9 cellular contexts compared by ENCODE assay signal in genomic region chr14:59123975-59124374, GRCh38.
DNase-seq lines count a peak whose midpoint lies in the region; ATAC-seq, FAIRE-seq and TF ChIP-seq lines count a peak whose summit lies in the region.
"Had no signal": no experiment of that assay in that cellular context is flagged by ENCODE, and none has a peak within 500 bp of the region (broad histone marks: within the 10 kb centered on the region; RNA-seq: fewer than 3 reads in every experiment).

No MANE protein-coding gene starts in this region.

- no peak overlapping the region for H2AK5ac ChIP-seq in mesenchymal stem cell (ENCODE audit: low read length, severe bottlenecking)

- no peak overlapping the region for H2BK120ac ChIP-seq in mesenchymal stem cell (ENCODE audit: low read depth, low read length)

- peaks cover 6% of the 10 kb centered on the region for H3K4me1 Mint-ChIP-seq in astrocyte (ENCODE audit: low read depth, unreplicated experiment)
- no peaks in the 10 kb centered on the region for H3K4me1 Mint-ChIP-seq in activated CD4-positive, alpha-beta T cell treated with anti-CD3 and anti-CD28 coated beads, Interleukin-2, amount 10 ng/mL, durations not matched to agents 7 days and 5 days

- H3K4me3 Mint-ChIP-seq in astrocyte (ENCODE audit: unreplicated experiment): no peak overlapping the region
- no peak overlapping the region for H3K4me3 Mint-ChIP-seq in activated CD4-positive, alpha-beta T cell treated with anti-CD3 and anti-CD28 coated beads, Interleukin-2, amount 10 ng/mL, durations not matched to agents 7 days and 5 days

- no peak for TF ChIP-seq POLR2A in stomach (IDR thresholded peaks at IDR 0.05)

- H3K27me3 Mint-ChIP-seq in astrocyte (ENCODE audit: low read depth, unreplicated experiment): no peaks in the 10 kb centered on the region
- H3K27me3 Mint-ChIP-seq in activated CD4-positive, alpha-beta T cell treated with anti-CD3 and anti-CD28 coated beads, Interleukin-2, amount 10 ng/mL, durations not matched to agents 7 days and 5 days: peaks cover 32% of the 10 kb centered on the region

- no peaks in the 10 kb centered on the region for H3K36me3 ChIP-seq in astrocyte (ENCODE audit: insufficient read depth, low read length)
- H3K36me3 ChIP-seq in mesenchymal stem cell (ENCODE audit: control insufficient read depth in 1 of 2, insufficient read depth in 2 of 2, low read depth in 1 of 2, low read length in 2 of 2): no peaks in the 10 kb centered on the region
- no peaks in the 10 kb centered on the region for H3K36me3 ChIP-seq in stomach

- ATAC-seq in GM18498 (IDR thresholded peaks at IDR 0.05; ENCODE audit: unreplicated experiment): no peak

- no peak overlapping the region for H2BK12ac ChIP-seq in mesenchymal stem cell (ENCODE audit: low read length in 2 of 2)

- H2BK5ac ChIP-seq in mesenchymal stem cell (ENCODE audit: low read depth, low read length, poor library complexity, severe bottlenecking): no peak overlapping the region

- H3K4me2 ChIP-seq in astrocyte (ENCODE audit: low read length): no peak overlapping the region
- no peak overlapping the region for H3K4me2 ChIP-seq in mesenchymal stem cell (ENCODE audit: low read length, poor library complexity, severe bottlenecking)

- H3K4ac ChIP-seq in mesenchymal stem cell (ENCODE audit: low read depth in 1 of 2, low read length in 2 of 2): no peak overlapping the region

- no peak overlapping the region for H3K27ac Mint-ChIP-seq in astrocyte (ENCODE audit: unreplicated experiment)
- H3K27ac Mint-ChIP-seq in activated CD4-positive, alpha-beta T cell treated with anti-CD3 and anti-CD28 coated beads, Interleukin-2, amount 10 ng/mL, durations not matched to agents 7 days and 5 days: no peak overlapping the region

- FAIRE-seq in astrocyte (lab: Jason Lieb, UNC): peak; percentile 68

- no peaks in the 10 kb centered on the region for H3K9me3 Mint-ChIP-seq in astrocyte (ENCODE audit: unreplicated experiment)
- H3K9me3 Mint-ChIP-seq in activated CD4-positive, alpha-beta T cell treated with anti-CD3 and anti-CD28 coated beads, Interleukin-2, amount 10 ng/mL, durations not matched to agents 7 days and 5 days: no peaks in the 10 kb centered on the region

- no peaks in the 10 kb centered on the region for H3K27me3 ChIP-seq in astrocyte (ENCODE audit: insufficient read depth, low read length)
- H3K27me3 ChIP-seq in mesenchymal stem cell (ENCODE audit: control insufficient read depth in 1 of 2, insufficient read depth in 1 of 2, low read length in 2 of 2): peaks cover 0 to 24% of the 10 kb centered on the region in 2 experiments
- H3K27me3 ChIP-seq in stomach: no peaks in the 10 kb centered on the region

- H3K4me3 ChIP-seq in astrocyte (ENCODE audit: insufficient read depth, low read depth, low read length): no peak overlapping the region
- H3K4me3 ChIP-seq in mesenchymal stem cell (ENCODE audit: insufficient read depth in 1 of 2, low read depth in 1 of 2, low read length in 2 of 2): no peak overlapping the region
- H3K4me3 ChIP-seq in stomach: no peak overlapping the region

- no peaks in the 10 kb centered on the region for H3K9me3 ChIP-seq in astrocyte (ENCODE audit: insufficient read depth, low read depth, low read length)
- no peaks in the 10 kb centered on the region for H3K9me3 ChIP-seq in mesenchymal stem cell (ENCODE audit: control insufficient read depth, low read length)
- H3K9me3 ChIP-seq in stomach: no peaks in the 10 kb centered on the region

- H3K79me1 ChIP-seq in mesenchymal stem cell (replicated peaks; ENCODE audit: low read length, poor library complexity, severe bottlenecking): no peaks in the 10 kb centered on the region

- H3K9ac ChIP-seq in astrocyte (ENCODE audit: low read length) (no peak overlapping the region), mesenchymal stem cell (ENCODE audit: low read length) (no peak overlapping the region)

- intact Hi-C loops in stomach (cut with DNase I; ENCODE audit: low total_unique reads): no loop called here

- TF ChIP-seq CTCF in astrocyte (IDR thresholded peaks at IDR 0.05; ENCODE audit: insufficient read depth, low read depth, low read length): peak; percentile 28
- no peak for TF ChIP-seq CTCF in stomach (IDR thresholded peaks at IDR 0.05)

- no peak for TF ChIP-seq EP300 in stomach (IDR thresholded peaks at IDR 0.05)

- no peak overlapping the region for H2BK15ac ChIP-seq in mesenchymal stem cell (ENCODE audit: low read depth, poor library complexity, severe bottlenecking)

- H3K4me1 ChIP-seq in astrocyte (ENCODE audit: insufficient read depth, low read length) (no peaks in the 10 kb centered on the region), mesenchymal stem cell (ENCODE audit: control insufficient read depth, insufficient read depth, low read depth, low read length) (no peaks in the 10 kb centered on the region), stomach (no peaks in the 10 kb centered on the region)

- peak; percentile 79 for DNase-seq in DMS79 treated with DMSO at 0.1 percent for 48 hours (lab: John Stamatoyannopoulos, UW)
- peak; percentile 46 to 72 for DNase-seq in Kasumi-1 (lab: John Stamatoyannopoulos, UW)
- DNase-seq in astrocyte (ENCODE audit: low read depth): no peak
- DNase-seq in mesenchymal stem cell: peak; percentile 33
- no peak for DNase-seq in stomach
- no peak for DNase-seq in anterior cingulate cortex (lab: John Stamatoyannopoulos, UW)
- no peak for DNase-seq in activated CD4-positive, alpha-beta T cell treated with anti-CD3 and anti-CD28 coated beads, Interleukin-2, amount 10 ng/mL, durations not matched to agents 7 days and 5 days
- DNase-seq: H7 had no signal

- no peaks in the 10 kb centered on the region for H4K20me1 ChIP-seq in astrocyte (ENCODE audit: insufficient read depth, low read length)

- POLR2A ChIA-PET in activated CD4-positive, alpha-beta T cell treated with anti-CD3 and anti-CD28 coated beads, Interleukin-2, amount 10 ng/mL, durations not matched to agents 7 days and 5 days (lab: Charles Lee): no interaction called here

- H3K27ac ChIP-seq in astrocyte (ENCODE audit: low read depth, low read length) (no peak overlapping the region), mesenchymal stem cell (ENCODE audit: low read length, poor library complexity, severe bottlenecking) (no peak overlapping the region), stomach (no peak overlapping the region)

- no peak overlapping the region for H3K14ac ChIP-seq in mesenchymal stem cell (ENCODE audit: low read length in 2 of 2)

- no peak overlapping the region for H4K8ac ChIP-seq in mesenchymal stem cell (ENCODE audit: low read length)

- H3K79me2 ChIP-seq in astrocyte (ENCODE audit: insufficient read depth, low read length): no peaks in the 10 kb centered on the region

- no peak overlapping the region for H3K18ac ChIP-seq in mesenchymal stem cell (ENCODE audit: low read depth in 1 of 2, low read length in 2 of 2)

- H4K91ac ChIP-seq in mesenchymal stem cell (ENCODE audit: low read length): no peak overlapping the region

- no peak overlapping the region for H3K23ac ChIP-seq in mesenchymal stem cell (ENCODE audit: low read length in 2 of 2)

- CTCF ChIA-PET in activated CD4-positive, alpha-beta T cell treated with anti-CD3 and anti-CD28 coated beads, Interleukin-2, amount 10 ng/mL, durations not matched to agents 7 days and 5 days (lab: Charles Lee): no interaction called here

- WGBS in mesenchymal stem cell: 78% methylated on average over 2 of the region's 4 CpGs
- 31 to 42% (median 35%) methylated on average over 4 of the region's 4 CpGs for WGBS in stomach, 5 donors

- no peaks in the 10 kb centered on the region for H3K36me3 Mint-ChIP-seq in astrocyte (ENCODE audit: low read depth, unreplicated experiment)
- H3K36me3 Mint-ChIP-seq in activated CD4-positive, alpha-beta T cell treated with anti-CD3 and anti-CD28 coated beads, Interleukin-2, amount 10 ng/mL, durations not matched to agents 7 days and 5 days (ENCODE audit: low read depth): no peaks in the 10 kb centered on the region

- H2AFZ ChIP-seq in astrocyte (ENCODE audit: low read depth, low read length) (no peak overlapping the region), mesenchymal stem cell (ENCODE audit: low read depth, low read length) (no peak overlapping the region)

Comparison
In these comparisons a context has a peak if more than half of its experiments do, and no peak if none do; other contexts are left out.
1. DNase-seq: peak in DMS79 treated with DMSO at 0.1 percent for 48 hours (single experiment), Kasumi-1 (2 of 2) and mesenchymal stem cell (single experiment); none in astrocyte (single experiment), stomach (single experiment), anterior cingulate cortex (0 of 58) and activated CD4-positive, alpha-beta T cell treated with anti-CD3 and anti-CD28 coated beads, Interleukin-2, amount 10 ng/mL, durations not matched to agents 7 days and 5 days (single experiment).